Comparison of ENCODE assay signal across 2 cellular contexts in the genomic region with DNA sequence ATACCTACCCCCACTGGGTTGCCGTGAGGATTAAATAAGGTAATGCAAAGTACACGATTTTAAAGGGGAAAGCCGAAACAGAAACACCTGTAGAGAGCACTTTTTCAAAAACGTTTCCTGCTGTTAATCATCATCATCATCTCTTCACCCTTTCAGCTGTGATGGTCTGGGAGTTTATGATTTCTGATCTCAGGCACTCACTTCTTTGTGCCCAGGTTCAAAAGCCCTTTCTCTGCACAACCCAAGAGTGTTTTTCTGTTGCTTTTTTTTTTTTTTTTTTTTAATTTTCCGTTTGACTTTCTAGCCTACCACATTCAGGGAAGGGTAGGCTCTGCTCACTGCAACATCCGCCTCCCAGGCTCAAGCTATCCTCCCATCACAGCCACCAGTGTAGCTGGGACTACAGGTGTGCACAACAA.
TF ChIP-seq lines count a peak whose summit lies in the region.

No MANE protein-coding gene starts in this region.

TF ChIP-seq in GM12891, 5 proteins besides CTCF, POLR2A, EP300 and RAD21:
- TF ChIP-seq PAX5 (IDR thresholded peaks at IDR 0.05; ENCODE audit: insufficient read depth, low read length, severe bottlenecking), result no peak
- TF ChIP-seq POU2F2 (IDR thresholded peaks at IDR 0.05; ENCODE audit: low read depth, low read length), result no peak
- no peak for TF ChIP-seq POLR2AphosphoS5 (IDR thresholded peaks at IDR 0.05; ENCODE audit: low read depth, low read length)
- no peak for TF ChIP-seq TAF1 (IDR thresholded peaks at IDR 0.05; ENCODE audit: low read depth, low read length)
- TF ChIP-seq SPI1 (IDR thresholded peaks at IDR 0.05; ENCODE audit: low read depth, low read length), result no peak
TF ChIP-seq in GM12891: peak in this region for 0.

TF ChIP-seq in K562, 482 proteins besides CTCF, POLR2A, EP300 and RAD21:
- TF ChIP-seq PREB (CRISPR knock-in tag; IDR thresholded peaks at IDR 0.05) (no peak), ZNF561 (CRISPR knock-in tag; conservative IDR thresholded peaks at IDR 0.05) (no peak), JUNB (CRISPR knock-in tag; conservative IDR thresholded peaks at IDR 0.05) (no peak), GATAD2B (IDR thresholded peaks at IDR 0.05; ENCODE audit: borderline replicate concordance) (no peak), RNF219 (CRISPR knock-in tag; IDR thresholded peaks at IDR 0.05) (no peak), SMARCA5 (IDR thresholded peaks at IDR 0.05) (no peak), UBTF (IDR thresholded peaks at IDR 0.05; ENCODE audit: borderline replicate concordance in 1 of 2, low read depth in 2 of 2, low read length in 2 of 2) (no peak), XRCC3 (IDR thresholded peaks at IDR 0.05) (no peak), ZFPM2 (CRISPR knock-in tag; IDR thresholded peaks at IDR 0.05) (no peak), ZNF12 (CRISPR knock-in tag; IDR thresholded peaks at IDR 0.05) (no peak), ZKSCAN3 (CRISPR knock-in tag; IDR thresholded peaks at IDR 0.05) (no peak), ZFP1 (CRISPR knock-in tag; IDR thresholded peaks at IDR 0.05) (no peak), ELK3 (CRISPR knock-in tag; IDR thresholded peaks at IDR 0.05) (no peak)
- TF ChIP-seq, protein P1, sequence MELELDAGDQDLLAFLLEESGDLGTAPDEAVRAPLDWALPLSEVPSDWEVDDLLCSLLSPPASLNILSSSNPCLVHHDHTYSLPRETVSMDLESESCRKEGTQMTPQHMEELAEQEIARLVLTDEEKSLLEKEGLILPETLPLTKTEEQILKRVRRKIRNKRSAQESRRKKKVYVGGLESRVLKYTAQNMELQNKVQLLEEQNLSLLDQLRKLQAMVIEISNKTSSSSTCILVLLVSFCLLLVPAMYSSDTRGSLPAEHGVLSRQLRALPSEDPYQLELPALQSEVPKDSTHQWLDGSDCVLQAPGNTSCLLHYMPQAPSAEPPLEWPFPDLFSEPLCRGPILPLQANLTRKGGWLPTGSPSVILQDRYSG (tag; conservative IDR thresholded peaks at IDR 0.05; ENCODE audit: low read depth), result no peak
- TF ChIP-seq, protein P2, sequence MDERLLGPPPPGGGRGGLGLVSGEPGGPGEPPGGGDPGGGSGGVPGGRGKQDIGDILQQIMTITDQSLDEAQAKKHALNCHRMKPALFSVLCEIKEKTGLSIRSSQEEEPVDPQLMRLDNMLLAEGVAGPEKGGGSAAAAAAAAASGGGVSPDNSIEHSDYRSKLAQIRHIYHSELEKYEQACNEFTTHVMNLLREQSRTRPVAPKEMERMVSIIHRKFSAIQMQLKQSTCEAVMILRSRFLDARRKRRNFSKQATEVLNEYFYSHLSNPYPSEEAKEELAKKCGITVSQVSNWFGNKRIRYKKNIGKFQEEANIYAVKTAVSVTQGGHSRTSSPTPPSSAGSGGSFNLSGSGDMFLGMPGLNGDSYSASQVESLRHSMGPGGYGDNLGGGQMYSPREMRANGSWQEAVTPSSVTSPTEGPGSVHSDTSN (CRISPR knock-in tag; IDR thresholded peaks at IDR 0.05; ENCODE audit: low read depth), result no peak
- TF ChIP-seq, protein P2 (tag; conservative IDR thresholded peaks at IDR 0.05; ENCODE audit: low read depth), result no peak
- TF ChIP-seq, protein P3, sequence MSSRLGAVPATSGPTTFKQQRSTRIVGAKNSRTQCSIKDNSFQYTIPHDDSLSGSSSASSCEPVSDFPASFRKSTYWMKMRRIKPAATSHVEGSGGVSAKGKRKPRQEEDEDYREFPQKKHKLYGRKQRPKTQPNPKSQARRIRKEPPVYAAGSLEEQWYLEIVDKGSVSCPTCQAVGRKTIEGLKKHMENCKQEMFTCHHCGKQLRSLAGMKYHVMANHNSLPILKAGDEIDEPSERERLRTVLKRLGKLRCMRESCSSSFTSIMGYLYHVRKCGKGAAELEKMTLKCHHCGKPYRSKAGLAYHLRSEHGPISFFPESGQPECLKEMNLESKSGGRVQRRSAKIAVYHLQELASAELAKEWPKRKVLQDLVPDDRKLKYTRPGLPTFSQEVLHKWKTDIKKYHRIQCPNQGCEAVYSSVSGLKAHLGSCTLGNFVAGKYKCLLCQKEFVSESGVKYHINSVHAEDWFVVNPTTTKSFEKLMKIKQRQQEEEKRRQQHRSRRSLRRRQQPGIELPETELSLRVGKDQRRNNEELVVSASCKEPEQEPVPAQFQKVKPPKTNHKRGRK (tag; IDR thresholded peaks at IDR 0.05), result no peak
